20 cellular contexts compared by ENCODE assay signal in the genomic region with DNA sequence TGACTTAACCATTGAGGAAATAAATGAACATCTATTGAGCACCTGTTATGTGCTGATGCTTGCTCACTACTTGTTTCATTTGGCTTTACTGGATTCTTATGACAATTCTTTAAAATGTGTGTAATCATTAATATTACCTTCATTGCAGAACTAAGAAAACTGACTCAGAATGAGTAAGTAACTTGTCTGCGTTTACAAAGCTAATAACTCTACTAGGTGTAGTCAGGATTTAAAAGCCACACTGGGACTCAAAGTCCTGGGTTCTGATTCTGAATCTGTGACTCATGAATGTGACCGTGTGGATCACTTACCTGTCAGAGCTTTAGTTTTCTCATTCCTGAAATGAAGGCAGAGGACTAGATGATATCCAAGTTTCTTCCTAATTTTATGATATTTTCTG. TPM values are rescaled to one million over a fixed set of nuclear protein-coding genes. Genes with fewer than 3 reads are reported as not detected.
DNase-seq lines count a peak whose midpoint lies in the region; ATAC-seq, FAIRE-seq and TF ChIP-seq lines count a peak whose summit lies in the region.
"Had no signal": no experiment of that assay in that cellular context is flagged by ENCODE, and none has a peak within 500 bp of the region (broad histone marks: within the 10 kb centered on the region; RNA-seq: fewer than 3 reads in every experiment).

No MANE protein-coding gene starts in this region.

- WGBS in A549 (ENCODE audit: missing lambda C conversion rate), result 0% methylated on average over 2 of the region's 2 CpGs
- 33 to 39% methylated on average over 2 of the region's 2 CpGs for WGBS in GM23248 (ENCODE audit: low coverage in 1 of 2, low lambda C conversion rate in 2 of 2, missing lambda C conversion rate in 2 of 2), 2 experiments
- 0% methylated on average over 2 of the region's 2 CpGs for WGBS in GM12878 (ENCODE audit: insufficient coverage, insufficient replicate concordance, low lambda C conversion rate, missing lambda C conversion rate)

- SMC1A ChIA-PET in GM12878 (lab: Charles Lee; ENCODE audit: uncharacterized antibody, unreplicated experiment), result no interaction called here

- RAD21 ChIA-PET in GM12878 (lab: Charles Lee; ENCODE audit: unreplicated experiment), result no interaction called here

- TF ChIP-seq CTCF in A549 (IDR thresholded peaks at IDR 0.05) (no peak), GM12878 (IDR thresholded peaks at IDR 0.05 in 2 of 3, conservative IDR thresholded peaks at IDR 0.05 in 1 of 3; ENCODE audit: control insufficient read depth in 2 of 3, extremely low read depth in 1 of 3, insufficient read depth in 1 of 3, low read depth in 3 of 3, low read length in 3 of 3) (no peak), glutamatergic neuron (IDR thresholded peaks at IDR 0.05; ENCODE audit: partially characterized antibody, unreplicated experiment) (no peak)

- H3F3A ChIP-seq in GM23248 (ENCODE audit: insufficient read depth), result no peaks in the 10 kb centered on the region

- H3K9ac ChIP-seq in GM23248 (no peak overlapping the region), GM12878 (ENCODE audit: control insufficient read depth, insufficient read depth, low read length) (no peak overlapping the region)
- H3K9ac ChIP-seq: BLaER1 treated with 17β-estradiol and CSF1 and Interleukin-3, amounts not matched to agents 10 nM and 100 nM had no signal

- peaks cover 3% of the 10 kb centered on the region for H3K27me3 Mint-ChIP-seq in glutamatergic neuron (ENCODE audit: unreplicated experiment)
- H3K27me3 Mint-ChIP-seq: CD4-positive, CD25-positive, alpha-beta regulatory T cell had no signal

- peaks cover 12% of the 10 kb centered on the region for H3K4me1 Mint-ChIP-seq in glutamatergic neuron (ENCODE audit: low read depth, unreplicated experiment)
- H3K4me1 Mint-ChIP-seq: CD4-positive, CD25-positive, alpha-beta regulatory T cell; IgD-negative memory B cell had no signal

- FAIRE-seq in A549 (lab: Jason Lieb, UNC), result no peak
- no peak for FAIRE-seq in GM12878 (lab: Jason Lieb, UNC)
- FAIRE-seq: GM19239 had no signal

- H3K36me3 ChIP-seq in GM23248 (ENCODE audit: low read depth) (no peaks in the 10 kb centered on the region), GM12878 (ENCODE audit: control insufficient read depth in 2 of 2, insufficient read depth in 2 of 2, low read length in 1 of 2) (no peaks in the 10 kb centered on the region)
- H3K36me3 ChIP-seq: BLaER1 treated with 17β-estradiol and CSF1 and Interleukin-3, amounts not matched to agents 10 nM and 100 nM had no signal

- intact Hi-C loops in GM12878 (cut with micrococcal nuclease; ENCODE audit: unreplicated experiment), result no loop called here

- H3K4me2 ChIP-seq in A549, result peak overlapping the region; percentile 63
- no peak overlapping the region for H3K4me2 ChIP-seq in GM23248 (ENCODE audit: unreplicated experiment)
- H3K4me2 ChIP-seq in GM12878 (ENCODE audit: control insufficient read depth, insufficient read depth), result no peak overlapping the region
- H3K4me2 ChIP-seq: BLaER1 treated with 17β-estradiol and CSF1 and Interleukin-3, amounts not matched to agents 10 nM and 100 nM had no signal

- TF ChIP-seq RAD21 in A549 (conservative IDR thresholded peaks at IDR 0.05 in 1 of 2, IDR thresholded peaks at IDR 0.05 in 1 of 2) (no peak), GM12878 (IDR thresholded peaks at IDR 0.05; ENCODE audit: insufficient read depth, low read depth, low read length) (no peak)

- in situ Hi-C loops in GM23248 (cut with MboI) (no loop called here), GM12878 (cut with MboI) (no loop called here)

- peaks cover 10% of the 10 kb centered on the region; the same call in 1 of the 2 replicates for H3K27me3 ChIP-seq in GM23248 (replicated peaks; ENCODE audit: insufficient read depth)
- H3K27me3 ChIP-seq in GM12878 (replicated peaks in 1 of 2; ENCODE audit: control insufficient read depth in 2 of 2, insufficient read depth in 2 of 2, low read length in 1 of 2), result peaks cover 0 to 4% of the 10 kb centered on the region in 2 experiments; a peak in 2 of 4 replicates
- H3K27me3 ChIP-seq: BLaER1 treated with 17β-estradiol and CSF1 and Interleukin-3, amounts not matched to agents 10 nM and 100 nM had no signal

- CTCF ChIA-PET in A549 (lab: Yijun Ruan, JAX) (interaction anchor here (1.3 kb wide), 1 partner anchor 50 kb away, joined by 4 read pairs; no protein-coding TSS in a partner anchor), GM12878 (lab: Yijun Ruan, JAX) (no interaction called here)

- H3K36me3 Mint-ChIP-seq in glutamatergic neuron (ENCODE audit: unreplicated experiment), result no peaks in the 10 kb centered on the region
- H3K36me3 Mint-ChIP-seq: CD4-positive, CD25-positive, alpha-beta regulatory T cell; IgD-negative memory B cell had no signal

- no peaks in the 10 kb centered on the region for H3K9me2 ChIP-seq in GM23248 (ENCODE audit: insufficient read depth)

- BruUV-seq in GM12878 (replicated peaks; lab: Mats Ljungman, UMichigan), result no TSS peak

- H3K27ac Mint-ChIP-seq in glutamatergic neuron (ENCODE audit: unreplicated experiment), result no peak overlapping the region
- H3K27ac Mint-ChIP-seq: CD4-positive, CD25-positive, alpha-beta regulatory T cell; HFFc6; IgD-negative memory B cell had no signal

- TF ChIP-seq EP300 in A549 (IDR thresholded peaks at IDR 0.05) (no peak), GM12878 (IDR thresholded peaks at IDR 0.05; ENCODE audit: borderline replicate concordance in 1 of 2, control insufficient read depth in 1 of 2, low read depth in 2 of 2, low read length in 2 of 2) (no peak)

- no peaks in the 10 kb centered on the region for H3K9me3 ChIP-seq in A549
- H3K9me3 ChIP-seq in GM23248 (ENCODE audit: low read depth), result no peaks in the 10 kb centered on the region
- no peaks in the 10 kb centered on the region for H3K9me3 ChIP-seq in GM12878 (replicated peaks; ENCODE audit: control insufficient read depth, insufficient read depth, low read length)
- H3K9me3 ChIP-seq: BLaER1 treated with 17β-estradiol and CSF1 and Interleukin-3, amounts not matched to agents 10 nM and 100 nM had no signal

- no peaks in the 10 kb centered on the region for H3K9me3 Mint-ChIP-seq in glutamatergic neuron (ENCODE audit: unreplicated experiment)
- H3K9me3 Mint-ChIP-seq: HFFc6, IgD-negative memory B cell had no signal

- ATAC-seq in A549 (peak; percentile 44 to 54; a peak in 3 of 6 replicates), GM12878 (no peak), esophagus mucosa (peak; percentile 32), HG03439 (IDR thresholded peaks at IDR 0.05; ENCODE audit: unreplicated experiment) (no peak), HG03378 (IDR thresholded peaks at IDR 0.05; ENCODE audit: unreplicated experiment) (no peak)

- H3K4me3 ChIP-seq in A549 (no peak overlapping the region), GM23248 (no peak overlapping the region), GM12878 (no peak overlapping the region)
- H3K4me3 ChIP-seq: BLaER1 treated with 17β-estradiol and CSF1 and Interleukin-3, amounts not matched to agents 10 nM and 100 nM had no signal

- H4K20me1 ChIP-seq in GM23248 (ENCODE audit: insufficient read depth) (no peaks in the 10 kb centered on the region), GM12878 (ENCODE audit: control insufficient read depth, insufficient read depth) (no peaks in the 10 kb centered on the region)
- H4K20me1 ChIP-seq: BLaER1 treated with 17β-estradiol and CSF1 and Interleukin-3, amounts not matched to agents 10 nM and 100 nM had no signal

- no peak overlapping the region for H2AFZ ChIP-seq in GM23248
- H2AFZ ChIP-seq in GM12878 (ENCODE audit: control insufficient read depth, low read depth, low read length), result no peak overlapping the region

- no peak for TF ChIP-seq POLR2A in A549 (IDR thresholded peaks at IDR 0.05; ENCODE audit: low read length)
- no peak for TF ChIP-seq POLR2A in GM12878 (IDR thresholded peaks at IDR 0.05; ENCODE audit: low read depth, low read length)

- POLR2A ChIA-PET in A549 (lab: Yijun Ruan, JAX), result no interaction called here
- POLR2A ChIA-PET in GM12878 (lab: Charles Lee), result no interaction called here

- H3K27ac ChIP-seq in A549, result peak overlapping the region; percentile 66 to 69; a peak in 4 of 6 replicates
- H3K27ac ChIP-seq in GM23248, result no peak overlapping the region
- H3K27ac ChIP-seq in GM12878 (ENCODE audit: control insufficient read depth, insufficient read depth), result no peak overlapping the region
- H3K27ac ChIP-seq: BLaER1 treated with 17β-estradiol and CSF1 and Interleukin-3, amounts not matched to agents 10 nM and 100 nM had no signal

- peak in 1 of 2 experiments; percentile 37 for DNase-seq in A549 (ENCODE audit: low read depth in 1 of 2, low spot score in 1 of 2)
- peak; percentile 41 for DNase-seq in GM23248
- DNase-seq in GM12878 (ENCODE audit: low read depth, low spot score), result no peak
- no peak for DNase-seq in glutamatergic neuron
- no peak for DNase-seq in germinal center (ENCODE audit: low spot score)
- DNase-seq: 8988T; ACHN; CD4-positive, CD25-positive, alpha-beta regulatory T cell; DMS79 treated with DMSO at 0.1 percent for 48 hours; EL; GDM1; HCEC 1CT; HFFc6 had no signal

- no peak overlapping the region for H3K4me3 Mint-ChIP-seq in glutamatergic neuron (ENCODE audit: unreplicated experiment)
- H3K4me3 Mint-ChIP-seq: CD4-positive, CD25-positive, alpha-beta regulatory T cell; HFFc6; IgD-negative memory B cell had no signal

- H3K4me1 ChIP-seq in A549 (peaks cover 35% of the 10 kb centered on the region), GM23248 (ENCODE audit: insufficient read depth) (0 out of 2 replicates have a peak, but pooled peaks cover 10% of the 10 kb centered on the region), GM12878 (ENCODE audit: control insufficient read depth, insufficient read depth, low read length) (no peaks in the 10 kb centered on the region)

- H3K79me2 ChIP-seq in GM23248 (ENCODE audit: insufficient read depth), result no peaks in the 10 kb centered on the region
- no peaks in the 10 kb centered on the region for H3K79me2 ChIP-seq in GM12878 (ENCODE audit: control insufficient read depth, insufficient read depth, low read length)

RNA-seq across cellular contexts. Expression of gene KIRREL3, which starts 23.4 kb away (rescaled TPM):
- 3.0 and 3.1 TPM in 2 replicates for polyA plus RNA-seq in A549 (2011; rRNA removed)
- 6.3 and 8.3 TPM in 2 replicates for polyA plus RNA-seq in A549 (2012; cell fraction: cytosol; rRNA removed)
- 24.5 and 25.4 TPM in 2 replicates for polyA plus RNA-seq in A549 (2012; cell fraction: nucleus; rRNA removed)
- polyA plus RNA-seq in A549 (2017; fragmentation: RNase III; extraction: RNeasy Plus Mini Kit Qiagen cat#74134 plus additional on column Dnase treatment), result 11.0 to 11.7 TPM (median 11.5 TPM) in 3 replicates
- 5.1 and 8.7 TPM in 2 replicates for polyA minus RNA-seq in A549 (2011; rRNA and poly(A)+ RNA removed)
- total RNA-seq in GM23248 (2014; rRNA removed; shearing (Covaris generic)), result 31.1 and 35.6 TPM in 2 replicates
- 16.1 and 17.5 TPM in 2 replicates for polyA plus RNA-seq in GM23248 (2016; fragmentation: Nextera tagmentation; extraction: Ambion mirVana)
- not detected in 2 replicates for total RNA-seq in GM12878 (2013; cell fraction: nucleolus; rRNA removed)
- total RNA-seq in GM12878 (2014; rRNA removed), result under 0.01 TPM in 1 of 2 replicates, not detected in the other
- total RNA-seq in GM12878 (2014; rRNA removed; fragmentation: Illumina TruSeq; extraction: Trizol), result not detected in 2 replicates
- total RNA-seq in GM12878 (2021), result not detected in 2 replicates
- polyA plus RNA-seq in GM12878 (2011; ENCODE audit: low read depth), result not detected
- polyA plus RNA-seq in GM12878 (2011; rRNA removed), result not detected in 2 replicates
- polyA plus RNA-seq in GM12878 (2011; cell fraction: cytosol; rRNA removed), result 0.03 and 0.15 TPM in 2 replicates
- 0.03 TPM in 1 of 2 replicates, not detected in the other for polyA plus RNA-seq in GM12878 (2011; cell fraction: nucleus; rRNA removed)
- polyA plus RNA-seq in GM12878 (2012), result 0.21 TPM in 1 of 2 replicates, not detected in the other
- not detected in 2 replicates for polyA plus RNA-seq in GM12878 (2014; fragmentation: Illumina TruSeq; extraction: Trizol)
- not detected for polyA plus RNA-seq in GM12878 (2014; fragmentation: Nextera tagmentation; extraction: Ambion mirVana)
- not detected in 2 replicates for polyA plus RNA-seq in GM12878 (2014; rRNA removed)
- not detected for polyA plus RNA-seq in GM12878 (2016; fragmentation: Nextera tagmentation; extraction: Ambion mirVana)
- polyA minus RNA-seq in GM12878 (2011; rRNA and poly(A)+ RNA removed), result not detected in 2 replicates
- not detected in 2 replicates for polyA minus RNA-seq in GM12878 (2011; cell fraction: cytosol; rRNA and poly(A)+ RNA removed)
- polyA minus RNA-seq in GM12878 (2011; cell fraction: nucleus; rRNA and poly(A)+ RNA removed), result not detected in 2 replicates
- total RNA-seq in esophagus mucosa, result 0.36 TPM
- total RNA-seq in glutamatergic neuron (ENCODE audit: unreplicated experiment), result 25.3 TPM
- total RNA-seq: CD4-positive, CD25-positive, alpha-beta regulatory T cell; H4 had no signal
- polyA plus RNA-seq: CD4-positive, CD25-positive, alpha-beta regulatory T cell; IgD-negative memory B cell had no signal

Comparison
In these comparisons a context has a peak if more than half of its experiments do, and no peak if none do; other contexts are left out.
1. ATAC-seq: peak in A549 (2 of 2) and esophagus mucosa (single experiment); none in GM12878 (single experiment), HG03439 (single experiment) and HG03378 (single experiment).
2. H3K27ac ChIP-seq: peak in A549 (2 of 2); none in GM23248 (single experiment) and GM12878 (single experiment).
3. RNA of gene KIRREL3, which starts 23.4 kb away (total RNA-seq): 31.1 to 35.6 TPM in GM23248 and 25.3 TPM in glutamatergic neuron (single experiment); 0.36 TPM in esophagus mucosa (single experiment) and under 0.01 TPM in GM12878; every median in the first group is over 10 times any median in the second.
4. Of the 24 proteins assayed by ChIP-seq in both GM12878 and A549: peak only in GM12878: BCL3 and PBX3; only in A549: JUNB; in both: none; in neither: 21.